ENCODE assay signal across 2 cellular contexts in genomic region chr9:98391406-98391805, GRCh38.
TF ChIP-seq lines count a peak whose summit lies in the region.

No MANE protein-coding gene starts in this region.

TF ChIP-seq in H1, 55 proteins besides CTCF, POLR2A, EP300 and RAD21:
- TF ChIP-seq KDM5A (IDR thresholded peaks at IDR 0.05; ENCODE audit: low read length) (no peak), RNF2 (IDR thresholded peaks at IDR 0.05; ENCODE audit: borderline replicate concordance, low read depth, low read length, missing control alignments, poor library complexity, severe bottlenecking) (no peak), CBX5 (IDR thresholded peaks at IDR 0.05; ENCODE audit: low read depth, low read length) (no peak), SUZ12 (IDR thresholded peaks at IDR 0.05; ENCODE audit: low read length) (no peak), EGR1 (IDR thresholded peaks at IDR 0.05; ENCODE audit: borderline replicate concordance, low read depth, low read length) (no peak), SRF (IDR thresholded peaks at IDR 0.05; ENCODE audit: low read depth, low read length) (no peak), ASH2L (IDR thresholded peaks at IDR 0.05; ENCODE audit: low read length) (no peak)

TF ChIP-seq in GM12891, 5 proteins besides CTCF, POLR2A, EP300 and RAD21:
- no peak for TF ChIP-seq POLR2AphosphoS5 (IDR thresholded peaks at IDR 0.05; ENCODE audit: low read depth, low read length)
- TF ChIP-seq POU2F2 (IDR thresholded peaks at IDR 0.05; ENCODE audit: low read depth, low read length) = no peak
- no peak for TF ChIP-seq PAX5 (IDR thresholded peaks at IDR 0.05; ENCODE audit: insufficient read depth, low read length, severe bottlenecking)
- no peak for TF ChIP-seq SPI1 (IDR thresholded peaks at IDR 0.05; ENCODE audit: low read depth, low read length)
- TF ChIP-seq TAF1 (IDR thresholded peaks at IDR 0.05; ENCODE audit: low read depth, low read length) = no peak
